In the genomic region with DNA sequence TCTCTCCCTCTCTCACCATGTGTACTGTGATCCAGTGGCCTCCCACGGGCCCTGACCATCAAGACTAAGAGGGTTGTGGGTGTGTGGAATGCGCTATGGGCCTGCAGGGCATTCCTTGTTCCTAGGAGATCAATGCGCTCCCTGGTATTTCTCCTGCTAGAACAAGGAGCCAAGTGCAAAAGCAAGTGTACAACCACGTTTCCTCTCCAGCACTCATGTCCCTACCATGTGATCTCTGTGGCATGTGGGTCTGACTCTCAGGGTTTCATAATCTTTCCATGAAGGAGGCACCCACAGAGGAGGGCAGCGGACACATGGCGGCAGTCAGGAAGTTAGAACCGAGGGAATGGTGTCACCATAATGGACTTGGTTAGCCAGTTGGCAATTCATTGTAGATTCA, we compare ENCODE assay signal across 9 cellular contexts.
"Had no signal": no experiment of that assay in that cellular context is flagged by ENCODE, and none has a peak within 500 bp of the region (broad histone marks: within the 10 kb centered on the region; RNA-seq: fewer than 3 reads in every experiment).

No MANE protein-coding gene starts in this region.

- H3K4me1 ChIP-seq: pancreas had no signal

- H3K27me3 ChIP-seq: pancreas had no signal

- ATAC-seq: effector memory CD8-positive, alpha-beta T cell; pancreas; stimulated activated naive B cell treated with anti-CD40 and anti-IgM and Interleukin-4, amounts not matched to agents 10 μg/mL and 1 μg/mL and 100 μg/mL, for 72 hours; T-helper 17 cell had no signal

- H3K4me3 ChIP-seq: pancreas had no signal

- DNase-seq: activated CD4-positive, alpha-beta T cell treated with anti-CD3 and anti-CD28 coated beads, Interleukin-2, amount 50 U/mL, for 1 hour; activated naive CD4-positive, alpha-beta T cell treated with anti-CD3 and anti-CD28 coated beads, Interleukin-2, amount 10 ng/mL, durations not matched to agents 7 days and 5 days; effector memory CD8-positive, alpha-beta T cell; mesendoderm; pancreas; retina; stimulated activated naive B cell treated with anti-CD40 and anti-IgM and Interleukin-4, amounts not matched to agents 10 μg/mL and 1 μg/mL and 100 μg/mL, for 72 hours; T-helper 17 cell had no signal

- H3K36me3 ChIP-seq: pancreas had no signal

- H3K9me3 ChIP-seq: pancreas had no signal

- H3K27ac ChIP-seq: epithelial cell of prostate, pancreas had no signal
